ENCODE assay signal across 8 cellular contexts in the genomic region with DNA sequence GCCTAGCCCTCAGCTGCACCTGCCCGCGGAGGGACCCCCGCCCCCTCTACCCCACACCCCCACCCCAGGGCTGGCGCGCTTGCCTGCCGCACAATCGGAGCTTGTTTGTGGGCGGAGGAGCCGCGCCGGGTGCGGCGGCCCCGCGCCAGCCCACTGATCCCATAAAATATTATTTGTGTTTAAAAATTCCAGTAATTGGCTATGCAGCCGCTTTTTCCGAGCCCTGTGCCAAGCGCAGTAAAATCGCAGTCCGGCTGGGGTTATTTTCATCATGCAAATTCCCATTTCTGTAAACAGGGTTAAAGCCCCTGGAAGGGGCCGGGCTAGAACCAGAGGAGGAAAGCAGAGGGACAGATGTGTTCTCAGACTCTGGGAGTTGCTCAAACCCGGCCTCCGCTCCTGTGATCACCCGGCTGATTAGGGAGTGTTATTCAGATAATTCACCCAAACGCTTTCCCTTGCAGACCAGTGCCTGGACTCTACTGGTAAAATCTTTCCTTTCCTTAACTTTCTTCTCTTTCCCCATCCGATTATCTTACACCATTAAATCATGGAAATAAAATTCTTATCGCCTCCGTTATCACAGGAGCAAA.
DNase-seq lines count a peak whose midpoint lies in the region; ATAC-seq and TF ChIP-seq lines count a peak whose summit lies in the region.

No MANE protein-coding gene starts in this region.

- no peak for ATAC-seq in HG03565 (IDR thresholded peaks at IDR 0.05; ENCODE audit: unreplicated experiment)
- ATAC-seq in HG03095 (IDR thresholded peaks at IDR 0.05; ENCODE audit: unreplicated experiment): no peak

- peaks cover 2% of the 10 kb centered on the region for H3K36me3 Mint-ChIP-seq in activated naive CD4-positive, alpha-beta T cell treated with anti-CD3 and anti-CD28 coated beads, Interleukin-2, amount 50 U/mL, for 24 hours

- peak overlapping the region; percentile 74 for H3K4me3 Mint-ChIP-seq in activated naive CD4-positive, alpha-beta T cell treated with anti-CD3 and anti-CD28 coated beads, Interleukin-2, amount 50 U/mL, for 24 hours

- H3K27me3 Mint-ChIP-seq in activated naive CD4-positive, alpha-beta T cell treated with anti-CD3 and anti-CD28 coated beads, Interleukin-2, amount 50 U/mL, for 24 hours: peaks cover 22% of the 10 kb centered on the region

- TF ChIP-seq CTCF in breast epithelium (IDR thresholded peaks at IDR 0.05) (no peak), GM20000 (IDR thresholded peaks at IDR 0.05; ENCODE audit: extremely low read depth, missing control alignments) (no peak)

- H3K36me3 ChIP-seq in breast epithelium (no peaks in the 10 kb centered on the region), mucosa of rectum (ENCODE audit: control insufficient read depth in 2 of 2, insufficient read depth in 2 of 2, low read length in 2 of 2) (no peaks in the 10 kb centered on the region), urinary bladder (ENCODE audit: insufficient read depth) (no peaks in the 10 kb centered on the region)

- DNase-seq in activated naive CD4-positive, alpha-beta T cell treated with Interleukin-2 at 50 U/mL for 16 hours: no peak
- no peak for DNase-seq in breast epithelium (ENCODE audit: low spot score in 2 of 2)
- DNase-seq in GM20000 (ENCODE audit: low spot score): no peak

- intact Hi-C loops in breast epithelium (cut with DNase I; ENCODE audit: low total_unique reads): no loop called here

- H3K27me3 ChIP-seq in breast epithelium: no peaks in the 10 kb centered on the region
- H3K27me3 ChIP-seq in mucosa of rectum (ENCODE audit: control insufficient read depth in 2 of 2, insufficient read depth in 2 of 2, low read length in 2 of 2): peaks cover 0 to 3% of the 10 kb centered on the region in 2 donors

- H3K27ac ChIP-seq in breast epithelium (peak overlapping the region; percentile 89 to 92), mucosa of rectum (ENCODE audit: low read depth in 2 of 2, low read length in 2 of 2) (peak overlapping the region; percentile 30 to 38), urinary bladder (ENCODE audit: low read depth) (no peak overlapping the region)

- peak overlapping the region; percentile 44 to 82 (median 58) for H3K4me3 ChIP-seq in breast epithelium
- H3K4me3 ChIP-seq in mucosa of rectum (ENCODE audit: low read length in 2 of 2): peak overlapping the region; percentile 50 to 62
- H3K4me3 ChIP-seq in urinary bladder (ENCODE audit: low read depth, low read length): peak overlapping the region; percentile 44

- H3K4me1 ChIP-seq in breast epithelium: peaks cover 4 to 15% of the 10 kb centered on the region in 2 donors
- H3K4me1 ChIP-seq in mucosa of rectum (ENCODE audit: control insufficient read depth in 2 of 2, insufficient read depth in 2 of 2, low read length in 2 of 2): peaks cover 13 to 15% of the 10 kb centered on the region in 2 donors
- peaks cover 2% of the 10 kb centered on the region for H3K4me1 ChIP-seq in urinary bladder (ENCODE audit: insufficient read depth)

- peaks cover 15% of the 10 kb centered on the region for H3K4me1 Mint-ChIP-seq in activated naive CD4-positive, alpha-beta T cell treated with anti-CD3 and anti-CD28 coated beads, Interleukin-2, amount 50 U/mL, for 24 hours

- H3K9me3 ChIP-seq in breast epithelium (no peaks in the 10 kb centered on the region), mucosa of rectum (ENCODE audit: control insufficient read depth in 2 of 2, low read length in 2 of 2) (no peaks in the 10 kb centered on the region)

- WGBS in urinary bladder: 2% methylated on average over 28 of the region's 28 CpGs

- peak overlapping the region in 1 of 2 donors; percentile 24 for H3K9ac ChIP-seq in mucosa of rectum (ENCODE audit: low read depth in 1 of 2, low read length in 2 of 2)

- no peak for TF ChIP-seq POLR2A in breast epithelium (IDR thresholded peaks at IDR 0.05)

- H3K9me3 Mint-ChIP-seq in activated naive CD4-positive, alpha-beta T cell treated with anti-CD3 and anti-CD28 coated beads, Interleukin-2, amount 50 U/mL, for 24 hours: no peaks in the 10 kb centered on the region

- no peak overlapping the region for H3K27ac Mint-ChIP-seq in activated naive CD4-positive, alpha-beta T cell treated with anti-CD3 and anti-CD28 coated beads, Interleukin-2, amount 50 U/mL, for 24 hours
